Comparison of ENCODE assay signal across 19 cellular contexts in genomic region chr14:56098021-56098420, GRCh38. TPM values are rescaled to one million over a fixed set of nuclear protein-coding genes. Genes with fewer than 3 reads are reported as not detected.
DNase-seq lines count a peak whose midpoint lies in the region; TF ChIP-seq lines count a peak whose summit lies in the region.
"Had no signal": no experiment of that assay in that cellular context is flagged by ENCODE, and none has a peak within 500 bp of the region (broad histone marks: within the 10 kb centered on the region; RNA-seq: fewer than 3 reads in every experiment).

No MANE protein-coding gene starts in this region.

- no peak overlapping the region for H3K4me3 ChIP-seq in breast epithelium
- H3K4me3 ChIP-seq in epithelial cell of esophagus (ENCODE audit: low read length): no peak overlapping the region
- no peak overlapping the region for H3K4me3 ChIP-seq in mesendoderm (ENCODE audit: low read length)
- H3K4me3 ChIP-seq in esophagus squamous epithelium: no peak overlapping the region
- no peak overlapping the region for H3K4me3 ChIP-seq in tibial nerve
- H3K4me3 ChIP-seq: A549, BLaER1 had no signal

- H2BK120ac ChIP-seq in mesendoderm (ENCODE audit: low read depth, low read length): no peak overlapping the region

- POLR2A ChIA-PET in MCF 10A (lab: Yijun Ruan, JAX): interaction anchor here (0.7 to 1.2 kb wide), 2 partner anchors 9 to 11 kb away, joined by 3 read pairs; no protein-coding TSS in a partner anchor

- no peak for TF ChIP-seq POLR2A in breast epithelium (IDR thresholded peaks at IDR 0.05)
- TF ChIP-seq POLR2A in esophagus squamous epithelium (IDR thresholded peaks at IDR 0.05): no peak
- no peak for TF ChIP-seq POLR2A in tibial nerve (IDR thresholded peaks at IDR 0.05)

- no peak for TF ChIP-seq CTCF in MCF 10A (IDR thresholded peaks at IDR 0.05; ENCODE audit: unreplicated experiment)
- TF ChIP-seq CTCF in breast epithelium (IDR thresholded peaks at IDR 0.05): no peak
- TF ChIP-seq CTCF in epithelial cell of esophagus (IDR thresholded peaks at IDR 0.05; ENCODE audit: insufficient read depth, low read depth, low read length, missing control alignments): no peak
- TF ChIP-seq CTCF in esophagus squamous epithelium (IDR thresholded peaks at IDR 0.05): no peak
- no peak for TF ChIP-seq CTCF in tibial nerve (IDR thresholded peaks at IDR 0.05)

- H3K4me1 ChIP-seq in breast epithelium (no peaks in the 10 kb centered on the region), mesendoderm (ENCODE audit: control insufficient read depth, low read depth, low read length) (peaks cover 2% of the 10 kb centered on the region), esophagus squamous epithelium (peaks cover 0 to 17% (median 6%) of the 10 kb centered on the region in 3 donors), tibial nerve (peaks cover 0 to 12% (median 6%) of the 10 kb centered on the region in 4 donors)
- H3K4me1 ChIP-seq: BLaER1 had no signal

- no TSS peak for BruUV-seq in MCF 10A (replicated peaks; lab: Mats Ljungman, UMichigan)

- TF ChIP-seq EP300 in tibial nerve (IDR thresholded peaks at IDR 0.05): no peak

- H3K27me3 ChIP-seq in breast epithelium (no peaks in the 10 kb centered on the region), mesendoderm (ENCODE audit: insufficient read depth, low read length, poor library complexity) (no peaks in the 10 kb centered on the region), esophagus squamous epithelium (no peaks in the 10 kb centered on the region), tibial nerve (no peaks in the 10 kb centered on the region)
- H3K27me3 ChIP-seq: BLaER1 had no signal

- H4K8ac ChIP-seq in mesendoderm (ENCODE audit: low read depth, low read length): no peak overlapping the region

- no peak overlapping the region for H3K9ac ChIP-seq in mesendoderm (ENCODE audit: low read length)
- H3K9ac ChIP-seq: BLaER1 had no signal

- no peaks in the 10 kb centered on the region for H3K79me1 ChIP-seq in mesendoderm (ENCODE audit: low read length)

- no peaks in the 10 kb centered on the region for H3K79me2 ChIP-seq in mesendoderm (ENCODE audit: control insufficient read depth, insufficient read depth, low read length)

- H3K4me1 Mint-ChIP-seq in MCF 10A (ENCODE audit: insufficient read depth, unreplicated experiment): no peaks in the 10 kb centered on the region
- H3K4me1 Mint-ChIP-seq: CD4-positive, alpha-beta memory T cell had no signal

- no peak overlapping the region for H3K23ac ChIP-seq in mesendoderm (ENCODE audit: low read length)

- intact Hi-C loops in MCF 10A (cut with micrococcal nuclease): no loop called here
- intact Hi-C loops in breast epithelium (cut with DNase I; ENCODE audit: low total_unique reads): no loop called here
- intact Hi-C loops in esophagus squamous epithelium (cut with DNase I): no loop called here

- no peak overlapping the region for H3K4ac ChIP-seq in mesendoderm (ENCODE audit: low read depth, low read length)

- no peak overlapping the region for H3K56ac ChIP-seq in mesendoderm (ENCODE audit: low read length)

- H3K36me3 ChIP-seq in breast epithelium (no peaks in the 10 kb centered on the region), mesendoderm (ENCODE audit: control insufficient read depth, insufficient read depth, low read length) (no peaks in the 10 kb centered on the region), esophagus squamous epithelium (no peaks in the 10 kb centered on the region), tibial nerve (no peaks in the 10 kb centered on the region)
- H3K36me3 ChIP-seq: BLaER1 had no signal

- no peak overlapping the region for H3K4me3 Mint-ChIP-seq in MCF 10A (ENCODE audit: unreplicated experiment)
- H3K4me3 Mint-ChIP-seq: CD14-positive monocyte; CD4-positive, alpha-beta memory T cell had no signal

- CTCF ChIA-PET in MCF 10A (lab: Yijun Ruan, JAX): interaction anchor here (0.5 to 0.7 kb wide), 5 partner anchors 137 to 789 kb away, joined by 3 read pairs; no protein-coding TSS in a partner anchor

- H3K4me2 ChIP-seq in mesendoderm (ENCODE audit: low read length): no peak overlapping the region
- H3K4me2 ChIP-seq: A549, BLaER1 had no signal

- H3K36me3 Mint-ChIP-seq in MCF 10A (ENCODE audit: insufficient read depth, unreplicated experiment): no peaks in the 10 kb centered on the region
- H3K36me3 Mint-ChIP-seq: CD14-positive monocyte; CD4-positive, alpha-beta memory T cell had no signal

- no peak overlapping the region for H2BK5ac ChIP-seq in mesendoderm (ENCODE audit: low read length)

- no peak overlapping the region for H2BK15ac ChIP-seq in mesendoderm (replicated peaks; ENCODE audit: low read depth)

- no peak overlapping the region for H2AK5ac ChIP-seq in mesendoderm (ENCODE audit: low read length)

- no peak overlapping the region for H3K18ac ChIP-seq in mesendoderm (ENCODE audit: low read length)

- H3K27ac Mint-ChIP-seq in MCF 10A (ENCODE audit: low read depth, unreplicated experiment): no peak overlapping the region
- H3K27ac Mint-ChIP-seq: CD14-positive monocyte; CD4-positive, alpha-beta memory T cell had no signal

- DNase-seq in MCF 10A (ENCODE audit: unreplicated experiment) (peak; percentile 3), breast epithelium (ENCODE audit: low spot score in 2 of 2) (no peak), epithelial cell of esophagus (ENCODE audit: low read depth) (peak; percentile 39), mesendoderm (peak; percentile 43), GDM1 (lab: John Stamatoyannopoulos, UW) (no peak), esophagus squamous epithelium (lab: John Stamatoyannopoulos, UW) (no peak), tibial nerve (ENCODE audit: low spot score in 2 of 2) (no peak)
- DNase-seq: AML-193; CD4-positive, alpha-beta memory T cell; DMS 273 treated with DMSO at 0.1 percent for 48 hours; DMS53; DND-41; EL; HCEC 1CT; KG1 had no signal

- no peaks in the 10 kb centered on the region for H3K9me3 Mint-ChIP-seq in MCF 10A (ENCODE audit: unreplicated experiment)

- no CpG with 5 or more reads among the region's 1 CpG for WGBS in mesendoderm (ENCODE audit: extremely low coverage, insufficient coverage, low lambda C conversion rate)
- WGBS in esophagus squamous epithelium, 2 donors: 63 to 64% methylated on average over 1 of the region's 1 CpG
- 92 to 100% methylated on average over 1 of the region's 1 CpG for WGBS in tibial nerve, 2 donors

- H4K5ac ChIP-seq in mesendoderm (ENCODE audit: low read length): no peak overlapping the region

- no peaks in the 10 kb centered on the region for H3K27me3 Mint-ChIP-seq in MCF 10A (ENCODE audit: insufficient read depth, unreplicated experiment)

- H3K9me3 ChIP-seq in breast epithelium (no peaks in the 10 kb centered on the region), esophagus squamous epithelium (no peaks in the 10 kb centered on the region), tibial nerve (no peaks in the 10 kb centered on the region)
- H3K9me3 ChIP-seq: A549 had no signal

- H3K27ac ChIP-seq in breast epithelium (no peak overlapping the region), mesendoderm (ENCODE audit: low read depth, low read length) (no peak overlapping the region), esophagus squamous epithelium (no peak overlapping the region), tibial nerve (no peak overlapping the region)
- H3K27ac ChIP-seq: 22Rv1, A549, BLaER1 had no signal

RNA-seq across cellular contexts. Expression of gene PELI2, which starts 20.2 kb away (rescaled TPM):
- total RNA-seq in MCF 10A (2022) (0.19 and 0.34 TPM in 2 replicates), breast epithelium (10 to 100 TPM; 11.5 to 24.1 (median 16.2) TPM), esophagus squamous epithelium (10 to 100 TPM in 1 of 4 donors, 1 to 10 TPM in 2, under 1 TPM in 1; 0.91 to 10.5 (median 3.9) TPM), tibial nerve (10 to 100 TPM; 20.1 to 42.3 (median 35.1) TPM)
- polyA plus RNA-seq in mesendoderm (2013, experiment 1 of 2): 5.8 TPM
- polyA plus RNA-seq in mesendoderm (2013, experiment 2 of 2): 5.1 TPM

Comparison
In these comparisons a context has a peak if more than half of its experiments do, and no peak if none do; other contexts are left out.
1. DNase-seq: peak in MCF 10A (single experiment), epithelial cell of esophagus (single experiment) and mesendoderm (single experiment); none in breast epithelium (0 of 2), GDM1 (single experiment), esophagus squamous epithelium (single experiment) and tibial nerve (0 of 2).